Comparison of ENCODE assay signal across 24 cellular contexts in genomic region chr5:114726126-114726525, GRCh38.
"Had no signal": no experiment of that assay in that cellular context is flagged by ENCODE, and none has a peak within 500 bp of the region (broad histone marks: within the 10 kb centered on the region; RNA-seq: fewer than 3 reads in every experiment).

No MANE protein-coding gene starts in this region.

- H3K27ac ChIP-seq: gastrocnemius medialis, neutrophil, pancreas, right lobe of liver, thoracic aorta, tibial nerve, upper lobe of left lung had no signal

- H3K4me1 Mint-ChIP-seq: natural killer cell; stimulated activated effector memory CD8-positive, alpha-beta T cell treated with anti-CD3 and anti-CD28 coated beads, Interleukin-12 subunit alpha, Interleukin-12 subunit beta, amount 100 ng/mL, for 72 hours had no signal

- DNase-seq: cerebellar nuclear complex; cortex of kidney; effector memory CD8-positive, alpha-beta T cell; erythroblast; foreskin fibroblast; gastrocnemius medialis; head of caudate nucleus; kidney; mesendoderm; natural killer cell; pancreas; right lobe of liver; stimulated activated CD4-positive, alpha-beta T cell treated with anti-CD3 and anti-CD28 coated beads, Interleukin-2, amount 100 ng/mL, for 24 hours; stimulated activated CD4-positive, alpha-beta T cell treated with anti-CD3 and anti-CD28 coated beads, Interleukin-4, amount 100 ng/mL, for 24 hours; stimulated activated naive CD4-positive, alpha-beta T cell treated with Interleukin-2 at 50 U/mL for 16 hours; upper lobe of left lung had no signal

- H3K27me3 ChIP-seq: gastrocnemius medialis, neutrophil, pancreas, right lobe of liver, tibial nerve, upper lobe of left lung had no signal

- H3K4me3 ChIP-seq: gastrocnemius medialis, lung, pancreas, right lobe of liver, thoracic aorta, tibial nerve, upper lobe of left lung had no signal

- H3K4me1 ChIP-seq: gastrocnemius medialis, pancreas, right lobe of liver, tibial nerve, upper lobe of left lung had no signal

- H3K27me3 Mint-ChIP-seq: progenitor cell of endocrine pancreas had no signal

- H3K27ac Mint-ChIP-seq: effector memory CD8-positive, alpha-beta T cell; natural killer cell; progenitor cell of endocrine pancreas; stimulated activated effector memory CD8-positive, alpha-beta T cell treated with anti-CD3 and anti-CD28 coated beads, Interleukin-12 subunit alpha, Interleukin-12 subunit beta, amount 100 ng/mL, for 72 hours had no signal

- H3K36me3 ChIP-seq: gastrocnemius medialis, neutrophil, pancreas, right lobe of liver, thoracic aorta, tibial nerve, upper lobe of left lung had no signal

- H3K9me3 ChIP-seq: gastrocnemius medialis, neutrophil, pancreas, right lobe of liver, thoracic aorta, upper lobe of left lung had no signal

- H3K4me3 Mint-ChIP-seq: effector memory CD8-positive, alpha-beta T cell; natural killer cell; neural crest cell; stimulated activated effector memory CD8-positive, alpha-beta T cell treated with anti-CD3 and anti-CD28 coated beads, Interleukin-12 subunit alpha, Interleukin-12 subunit beta, amount 100 ng/mL, for 72 hours had no signal

- ATAC-seq: effector memory CD8-positive, alpha-beta T cell; gastrocnemius medialis; left lobe of liver; natural killer cell; pancreas; right lobe of liver; stimulated activated effector memory CD8-positive, alpha-beta T cell treated with anti-CD3 and anti-CD28 coated beads, Interleukin-12 subunit alpha, Interleukin-12 subunit beta, amount 100 ng/mL, for 72 hours had no signal
